Comparison of ENCODE assay signal across 9 cellular contexts in the genomic region with DNA sequence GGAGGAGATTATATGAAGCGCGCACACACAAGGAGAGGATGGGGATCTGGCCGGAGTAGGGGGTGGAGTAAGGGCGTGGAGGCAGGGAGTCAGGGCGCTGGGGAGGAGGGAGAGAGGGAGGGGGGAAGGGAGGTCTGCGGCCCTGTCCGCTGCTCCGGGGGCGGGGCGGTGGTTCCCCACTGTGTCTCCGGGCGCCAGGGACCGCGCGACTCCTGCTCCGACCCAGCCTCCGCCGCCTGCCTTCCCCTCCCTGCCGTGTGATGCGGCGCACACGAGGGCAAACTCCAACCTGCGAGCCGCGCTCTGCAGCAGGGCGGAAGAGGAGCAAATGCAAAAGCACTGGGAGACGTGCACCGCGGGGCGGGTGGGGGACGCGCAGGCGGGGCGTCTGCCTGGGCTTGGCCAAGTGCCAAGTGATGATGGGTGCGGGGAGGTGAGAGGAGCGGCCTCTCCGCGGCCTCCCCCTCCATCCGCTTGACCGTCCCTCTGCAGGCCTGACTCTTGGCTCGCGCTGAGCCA. TPM values are rescaled to one million over a fixed set of nuclear protein-coding genes. Genes with fewer than 3 reads are reported as not detected.
DNase-seq lines count a peak whose midpoint lies in the region; ATAC-seq, FAIRE-seq and TF ChIP-seq lines count a peak whose summit lies in the region.
"Had no signal": no experiment of that assay in that cellular context is flagged by ENCODE, and none has a peak within 500 bp of the region (broad histone marks: within the 10 kb centered on the region; RNA-seq: fewer than 3 reads in every experiment).

A gene with protein sequence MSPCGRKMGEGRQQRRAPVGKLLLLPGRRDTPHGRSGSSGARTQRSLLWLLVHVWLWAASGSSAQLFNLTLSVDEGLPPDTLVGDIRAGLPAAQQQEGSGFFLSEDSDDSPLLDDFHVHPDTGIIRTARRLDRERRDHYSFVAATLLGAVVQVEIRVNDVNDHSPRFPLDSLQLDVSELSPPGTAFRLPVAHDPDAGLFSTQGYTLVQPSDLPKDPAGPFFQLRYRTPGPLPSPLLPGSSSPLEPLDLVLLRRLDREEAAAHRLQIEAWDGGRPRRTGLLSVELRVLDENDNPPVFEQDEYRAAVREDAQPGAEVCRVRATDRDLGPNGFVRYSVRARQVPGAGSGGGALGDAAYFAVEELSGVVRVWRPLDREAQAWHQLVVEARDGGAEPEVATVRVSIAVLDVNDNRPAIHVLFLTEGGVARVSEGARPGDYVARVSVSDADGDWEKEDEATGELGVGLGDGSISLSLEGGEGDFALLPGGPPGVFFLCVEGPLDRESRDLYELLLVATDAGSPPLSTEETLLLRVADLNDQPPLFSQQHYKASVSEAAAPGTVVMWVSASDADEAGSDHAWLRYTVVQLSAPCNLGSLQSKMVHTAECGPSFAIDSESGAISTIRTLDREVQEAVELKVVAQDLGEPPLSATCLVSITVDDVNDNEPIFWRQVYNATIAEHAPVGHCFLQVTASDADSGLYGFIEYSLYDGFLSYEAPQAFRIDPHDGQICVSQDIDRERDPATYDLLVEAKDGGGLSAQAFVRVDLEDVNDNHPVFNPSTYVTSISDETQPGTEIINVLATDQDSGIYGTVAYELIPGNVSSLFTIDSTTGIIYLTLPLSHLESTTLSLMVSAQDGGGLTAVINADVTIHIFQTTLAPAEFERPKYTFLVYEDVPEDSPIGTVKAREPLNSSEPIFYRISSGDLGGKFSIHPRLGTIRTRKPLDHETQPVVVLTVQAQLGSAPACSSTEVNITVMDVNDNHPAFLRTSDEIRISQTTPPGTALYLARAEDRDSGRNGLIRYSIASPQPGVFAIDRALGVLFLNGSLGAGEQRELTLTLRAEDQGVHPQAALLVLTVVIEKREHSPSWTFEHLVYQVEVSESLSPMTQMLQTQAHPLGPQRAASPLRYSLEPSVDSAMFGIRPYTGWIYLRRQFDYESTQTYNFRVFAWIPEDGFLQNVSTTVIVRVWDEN (N-terminal part only) (minus strand): TSS at position 69 of the 519 bp plus-strand sequence. CDS start 444 bp downstream, outside the sequence.

- intact Hi-C loops in posterior cingulate gyrus (cut with DNase I) = no loop called here

- no peak for FAIRE-seq in frontal cortex (lab: Jason Lieb, UNC)

- ATAC-seq in GM19328 (IDR thresholded peaks at IDR 0.05; ENCODE audit: unreplicated experiment) (peak; percentile 58), HG03457 (IDR thresholded peaks at IDR 0.05; ENCODE audit: unreplicated experiment) (peak; percentile 60)

- TF ChIP-seq CTCF in VCaP (conservative IDR thresholded peaks at IDR 0.05) = no peak

- H3K27ac ChIP-seq in VCaP = peak within 1 kb of the TSS; percentile 36; the same call in 1 of the 2 replicates

- peak; percentile 13 for DNase-seq in Daoy (ENCODE audit: low read depth)
- DNase-seq in frontal cortex (ENCODE audit: low spot score in 2 of 2) = peak; percentile 43 to 47
- peak in 6 of 10 donors; percentile 11 to 84 (median 44) for DNase-seq in posterior cingulate gyrus
- no peak for DNase-seq in DMS114 treated with DMSO at 0.1 percent for 48 hours (lab: John Stamatoyannopoulos, UW; ENCODE audit: unreplicated experiment)
- no peak for DNase-seq in NCI-H2029 (lab: John Stamatoyannopoulos, UW)

RNA-seq across cellular contexts. Expression of the gene that starts here (rescaled TPM):
- total RNA-seq in Daoy (2014; rRNA removed; shearing (Covaris generic)) = 0.15 and 0.40 TPM in 2 replicates
- 11.0 TPM for total RNA-seq in frontal cortex
- total RNA-seq: SK-MEL-5 had no signal

Comparison
In these comparisons a context has a peak if more than half of its experiments do, and no peak if none do; other contexts are left out.
1. Peak in DNase-seq in Daoy; RNA of the gene not detected or under 1 TPM.
2. DNase-seq: peak in frontal cortex (2 of 2) and posterior cingulate gyrus (6 of 10); none in DMS114 treated with DMSO at 0.1 percent for 48 hours (single experiment) and NCI-H2029 (single experiment).